Comparison of ENCODE assay signal across 25 cellular contexts in genomic region chr9:101706929-101707328, GRCh38. TPM values are rescaled to one million over a fixed set of nuclear protein-coding genes. Genes with fewer than 3 reads are reported as not detected.
"Had no signal": no experiment of that assay in that cellular context is flagged by ENCODE, and none has a peak within 500 bp of the region (broad histone marks: within the 10 kb centered on the region; RNA-seq: fewer than 3 reads in every experiment).

No MANE protein-coding gene starts in this region.

- ATAC-seq: effector memory CD8-positive, alpha-beta T cell; naive thymus-derived CD4-positive, alpha-beta T cell; psoas muscle; sciatic nerve; stimulated activated memory B cell treated with anti-CD40 and anti-IgM and Interleukin-4, amounts not matched to agents 10 μg/mL and 1 μg/mL and 100 μg/mL, for 72 hours; upper lobe of right lung had no signal

- H3K4me3 ChIP-seq: esophagus muscularis mucosa, gastrocnemius medialis, heart right ventricle, left ventricle myocardium inferior, lung, psoas muscle, spleen, tibial artery, upper lobe of right lung, vagina had no signal

- H3K4me1 ChIP-seq: gastrocnemius medialis, psoas muscle, tibial artery, upper lobe of right lung, vagina had no signal

- H3K27ac ChIP-seq: epithelial cell of prostate, esophagus muscularis mucosa, gastrocnemius medialis, heart right ventricle, left ventricle myocardium inferior, neutrophil, psoas muscle, spleen, tibial artery, upper lobe of right lung, vagina had no signal

- H3K36me3 ChIP-seq: esophagus muscularis mucosa, gastrocnemius medialis, heart right ventricle, left ventricle myocardium inferior, neutrophil, spleen, tibial artery, upper lobe of right lung, vagina had no signal

- DNase-seq: effector memory CD8-positive, alpha-beta T cell; gastrocnemius medialis; heart right ventricle; islet precursor cell; left ventricle myocardium inferior; mesenchymal stem cell; midbrain; naive thymus-derived CD4-positive, alpha-beta T cell; psoas muscle; retina; spleen; stimulated activated CD4-positive, alpha-beta T cell treated with anti-CD3 and anti-CD28 coated beads, Interleukin-15, amount 100 ng/mL, for 24 hours; stimulated activated CD4-positive, alpha-beta T cell treated with anti-CD3 and anti-CD28 coated beads, Interleukin-1b, Interleukin-23, amount 100 ng/mL, for 48 hours; stimulated activated CD4-positive, alpha-beta T cell treated with anti-CD3 and anti-CD28 coated beads, Interleukin-4, amount 100 ng/mL, for 24 hours; tibial artery; upper lobe of right lung had no signal

- H3K27me3 ChIP-seq: gastrocnemius medialis, vagina had no signal

- H3K9me3 ChIP-seq: esophagus muscularis mucosa, gastrocnemius medialis, heart right ventricle, left ventricle myocardium inferior, neutrophil, psoas muscle, spleen, tibial artery, upper lobe of right lung, vagina had no signal

RNA-seq across cellular contexts. Expression of gene GRIN3A, which starts 31.5 kb away (rescaled TPM):
- total RNA-seq: fibroblast of villous mesenchyme, gastrocnemius medialis, osteoblast had no signal
